In the genomic region with DNA sequence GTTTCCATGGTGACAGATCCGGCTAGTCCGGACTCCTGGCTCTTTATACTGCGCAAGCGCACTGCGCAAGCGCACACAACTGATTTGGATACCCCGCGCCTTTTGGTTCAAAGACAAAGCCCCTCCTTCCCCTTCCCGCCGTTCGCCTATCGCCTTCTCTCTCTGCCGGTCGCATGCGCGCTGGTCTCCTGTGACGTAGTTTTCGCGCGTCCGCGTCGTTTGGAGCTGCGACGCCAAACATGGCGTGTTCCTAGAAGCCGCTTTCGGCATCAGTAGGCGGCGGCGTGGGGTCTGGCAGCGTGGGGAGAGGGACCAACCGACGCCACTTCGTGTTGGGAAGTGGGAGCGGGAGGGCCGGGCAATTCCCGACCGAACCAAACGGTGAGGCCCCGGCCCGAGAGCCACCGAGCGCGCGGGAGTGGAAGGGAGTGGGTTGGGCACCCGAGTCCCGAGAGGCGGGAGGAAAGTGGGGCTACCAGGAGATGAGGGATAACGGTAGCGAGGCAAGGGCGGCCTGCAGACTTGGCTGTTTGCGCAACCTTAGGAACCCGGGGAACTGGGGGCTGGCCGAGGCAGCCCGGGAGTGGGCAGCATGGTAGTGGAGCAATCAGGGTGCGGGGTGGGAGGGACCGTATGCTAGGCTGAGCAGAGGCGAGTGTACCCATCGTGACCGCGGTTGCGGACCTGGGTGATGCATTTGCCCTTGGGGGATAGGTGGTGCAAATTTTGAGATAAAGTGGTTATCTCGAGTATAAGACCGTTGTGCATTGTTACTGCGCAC, we compare ENCODE assay signal across 8 cellular contexts. TPM values are rescaled to one million over a fixed set of nuclear protein-coding genes. Genes with fewer than 3 reads are reported as not detected.
DNase-seq lines count a peak whose midpoint lies in the region; ATAC-seq and TF ChIP-seq lines count a peak whose summit lies in the region.

A gene (plus strand): TSS at position 215 of the 781 bp plus-strand sequence. CDS start 24,517 bp downstream, outside the sequence.

- no TSS peak for BruUV-seq in Panc1 (replicated peaks; lab: Mats Ljungman, UMichigan)

- peak within 1 kb of the TSS; percentile 70 to 90 for H3K4me3 ChIP-seq in Panc1 (ENCODE audit: low read depth in 2 of 2, low read length in 2 of 2)
- H3K4me3 ChIP-seq in mucosa of rectum (ENCODE audit: low read length in 2 of 2): peak within 1 kb of the TSS; percentile 97 to 98

- TF ChIP-seq CTCF in Panc1 (IDR thresholded peaks at IDR 0.05): no peak

- TF ChIP-seq POLR2A in erythroblast (IDR thresholded peaks at IDR 0.05; ENCODE audit: low read length): peak; percentile 81

- peaks cover 2% of the 10 kb centered on the region for H3K36me3 Mint-ChIP-seq in activated T-cell treated with anti-CD3 and anti-CD28 coated beads, Interleukin-2, amount 50 U/mL, for 4 hours (ENCODE audit: insufficient read depth)

- no peaks in the 10 kb centered on the region for H3K27me3 Mint-ChIP-seq in activated T-cell treated with anti-CD3 and anti-CD28 coated beads, Interleukin-2, amount 50 U/mL, for 4 hours (ENCODE audit: low read depth)

- peaks cover 21% of the 10 kb centered on the region for H3K4me1 Mint-ChIP-seq in activated T-cell treated with anti-CD3 and anti-CD28 coated beads, Interleukin-2, amount 50 U/mL, for 4 hours (ENCODE audit: low read depth)

- CTCF ChIA-PET in Panc1 (lab: Charles Lee): interaction anchor here (0.6 to 0.7 kb wide), 2 partner anchors 9 to 189 kb away, joined by 3 to 5 read pairs; a partner anchor contains a TSS

- in situ Hi-C loops in Panc1 (cut with HindIII; ENCODE audit: low pct_unique_long_range_greater_than_20kb, low sequenced_read_pairs): no loop called here

- H3K27ac ChIP-seq in Panc1 (ENCODE audit: low read length) (peak within 1 kb of the TSS; percentile 93), mucosa of rectum (ENCODE audit: low read depth in 2 of 2, low read length in 2 of 2) (peak within 1 kb of the TSS; percentile 34 to 61)

- no peaks in the 10 kb centered on the region; the same call in 1 of the 2 replicates for H3K36me3 ChIP-seq in Panc1 (ENCODE audit: control insufficient read depth, insufficient read depth, low read length)
- H3K36me3 ChIP-seq in mucosa of rectum (ENCODE audit: control insufficient read depth in 2 of 2, insufficient read depth in 2 of 2, low read length in 2 of 2): no peaks in the 10 kb centered on the region

- peak within 1 kb of the TSS; percentile 63 to 82 for H3K9ac ChIP-seq in mucosa of rectum (ENCODE audit: low read depth in 1 of 2, low read length in 2 of 2)

- POLR2A ChIA-PET in Panc1 (lab: Charles Lee): interaction anchor here (2.5 kb wide), 1 partner anchor 9 kb away, joined by 11 read pairs; a partner anchor contains a TSS

- peaks cover 13% of the 10 kb centered on the region for H3K4me1 ChIP-seq in Panc1 (ENCODE audit: control insufficient read depth, insufficient read depth, low read length)
- peaks cover 10 to 11% of the 10 kb centered on the region in 2 donors for H3K4me1 ChIP-seq in mucosa of rectum (ENCODE audit: control insufficient read depth in 2 of 2, insufficient read depth in 2 of 2, low read length in 2 of 2)

- intact Hi-C loops in Panc1 (cut with micrococcal nuclease; ENCODE audit: unreplicated experiment): no loop called here

- H3K4me3 Mint-ChIP-seq in activated T-cell treated with anti-CD3 and anti-CD28 coated beads, Interleukin-2, amount 50 U/mL, for 4 hours: peak within 1 kb of the TSS; percentile 95

- no peaks in the 10 kb centered on the region for H3K9me3 Mint-ChIP-seq in activated T-cell treated with anti-CD3 and anti-CD28 coated beads, Interleukin-2, amount 50 U/mL, for 4 hours

- H3K9me3 ChIP-seq in Panc1 (ENCODE audit: control insufficient read depth, insufficient read depth, low read depth, low read length) (no peaks in the 10 kb centered on the region), mucosa of rectum (ENCODE audit: control insufficient read depth in 2 of 2, low read length in 2 of 2) (no peaks in the 10 kb centered on the region)

- H3K27me3 ChIP-seq in Panc1 (ENCODE audit: control insufficient read depth, insufficient read depth, low read length) (no peaks in the 10 kb centered on the region), mucosa of rectum (ENCODE audit: control insufficient read depth in 2 of 2, insufficient read depth in 2 of 2, low read length in 2 of 2) (no peaks in the 10 kb centered on the region)

- ATAC-seq in GM21723 (IDR thresholded peaks at IDR 0.05; ENCODE audit: unreplicated experiment) (peak; percentile 97), Panc1 (peak; percentile 98)
- peak; percentile 94 to 95 for ATAC-seq in activated T-cell treated with anti-CD3 and anti-CD28 coated beads, Interleukin-2, amount 50 U/mL, for 4 hours

- DNase-seq in DMS53 (lab: John Stamatoyannopoulos, UW): peak; percentile 99
- DNase-seq in KG1 (lab: John Stamatoyannopoulos, UW): peak; percentile 98
- DNase-seq in Panc1 (ENCODE audit: low read depth, low spot score): peak; percentile 97
- DNase-seq in activated T-cell treated with anti-CD3 and anti-CD28 coated beads, Interleukin-2, amount 50 U/mL, for 4 hours: peak; percentile 98
- peak; percentile 99 for DNase-seq in erythroblast (lab: John Stamatoyannopoulos, UW)
- DNase-seq in stimulated activated CD8-positive, alpha-beta memory T cell treated with anti-CD3 and anti-CD28 coated beads, Interleukin-4, amount 100 ng/mL, for 48 hours: peak; percentile 100

RNA-seq across cellular contexts. Expression of the gene that starts here (rescaled TPM):
- total RNA-seq in Panc1 (2021; ENCODE audit: unreplicated experiment): 39.8 TPM
- 9.9 TPM for polyA plus RNA-seq in Panc1 (2012; ENCODE audit: insufficient read length)
- total RNA-seq in activated T-cell treated with anti-CD3 and anti-CD28 coated beads, Interleukin-2, amount 50 U/mL, for 4 hours: 10 to 100 TPM; 56.1 to 70.4 (median 60.5) TPM

Comparison
In these comparisons a context has a peak if more than half of its experiments do, and no peak if none do; other contexts are left out.
1. Peak in every context shown above with its lines: DNase-seq, ATAC-seq, H3K4me3 ChIP-seq and H3K27ac ChIP-seq.